8 cellular contexts compared by ENCODE assay signal in genomic region chr5:159444441-159445082, GRCh38.
DNase-seq lines count a peak whose midpoint lies in the region; ATAC-seq and TF ChIP-seq lines count a peak whose summit lies in the region.

No MANE protein-coding gene starts in this region.

- ATAC-seq in GM18873 (IDR thresholded peaks at IDR 0.05; ENCODE audit: low FRiP score, unreplicated experiment) = no peak

- no peaks in the 10 kb centered on the region for H3K9me2 ChIP-seq in MM.1S (replicated peaks; ENCODE audit: insufficient read depth, low read length)

- TF ChIP-seq POLR2A in testis (IDR thresholded peaks at IDR 0.05) = no peak

- no peaks in the 10 kb centered on the region for H3F3A ChIP-seq in MM.1S (ENCODE audit: insufficient read depth, low read length)

- no peak overlapping the region for H3K27ac ChIP-seq in MM.1S (ENCODE audit: low read length)
- H3K27ac ChIP-seq in VCaP = no peak overlapping the region
- no peak overlapping the region for H3K27ac ChIP-seq in testis

- no peaks in the 10 kb centered on the region for H4K20me1 ChIP-seq in MM.1S (ENCODE audit: insufficient read depth, low read length)

- H3K4me3 ChIP-seq in MM.1S (ENCODE audit: low read length) (no peak overlapping the region), testis (no peak overlapping the region)

- no peak overlapping the region for H3K9ac ChIP-seq in MM.1S (ENCODE audit: low read length)

- no peaks in the 10 kb centered on the region for H3K79me2 ChIP-seq in MM.1S (ENCODE audit: low read length)

- no peaks in the 10 kb centered on the region for H3K27me3 ChIP-seq in MM.1S (replicated peaks; ENCODE audit: insufficient read depth, low read length)
- H3K27me3 ChIP-seq in testis = no peaks in the 10 kb centered on the region

- H2AFZ ChIP-seq in MM.1S (ENCODE audit: low read length) = no peak overlapping the region

- peak; percentile 70 for DNase-seq in AG08395 (ENCODE audit: low spot score)
- DNase-seq in GM03348 (ENCODE audit: low spot score) = peak; percentile 65
- DNase-seq in MM.1S = peak; percentile 77
- DNase-seq in iPS DF 19.7 (ENCODE audit: low read depth, low spot score) = peak; percentile 20
- DNase-seq in testis = no peak
- DNase-seq in activated CD8-positive, alpha-beta memory T cell treated with anti-CD3 and anti-CD28 coated beads, Interleukin-2, amount 50 U/mL, for 4 hours = no peak

- no peaks in the 10 kb centered on the region for H3K4me1 ChIP-seq in MM.1S (ENCODE audit: low read length)
- H3K4me1 ChIP-seq in testis = no peaks in the 10 kb centered on the region

- intact Hi-C loops in testis (cut with DNase I; ENCODE audit: low total_unique reads) = loop anchor here (10.0 kb wide), 2 partner anchors 470 to 540 kb away; partner anchors contain the start of gene ADRA1B

- 51 to 57% methylated on average over 6 of the region's 6 CpGs for WGBS in testis, 2 donors

- H3K36me3 ChIP-seq in MM.1S (replicated peaks; ENCODE audit: insufficient read depth, low read length) (no peaks in the 10 kb centered on the region), testis (ENCODE audit: low read depth, missing control alignments) (no peaks in the 10 kb centered on the region)

- TF ChIP-seq CTCF in MM.1S (IDR thresholded peaks at IDR 0.05; ENCODE audit: low read length) (peak; percentile 54), VCaP (conservative IDR thresholded peaks at IDR 0.05) (peak; percentile 64), testis (IDR thresholded peaks at IDR 0.05) (peak in 2 of 3 experiments; percentile 34 to 35)

- H3K4me2 ChIP-seq in MM.1S (ENCODE audit: low read depth, low read length) = no peak overlapping the region

- H3K9me3 ChIP-seq in MM.1S (replicated peaks; ENCODE audit: insufficient read depth, low read length) (no peaks in the 10 kb centered on the region), testis (no peaks in the 10 kb centered on the region)

Comparison
In these comparisons a context has a peak if more than half of its experiments do, and no peak if none do; other contexts are left out.
1. DNase-seq: peak in AG08395 (single experiment), GM03348 (single experiment), MM.1S (single experiment) and iPS DF 19.7 (single experiment); none in testis (single experiment) and activated CD8-positive, alpha-beta memory T cell treated with anti-CD3 and anti-CD28 coated beads, Interleukin-2, amount 50 U/mL, for 4 hours (single experiment).
2. Peak in every context shown above with its lines, with median percentiles within 50 percentile points of each other: CTCF ChIP-seq.